Comparison of ENCODE assay signal across 20 cellular contexts in the genomic region with DNA sequence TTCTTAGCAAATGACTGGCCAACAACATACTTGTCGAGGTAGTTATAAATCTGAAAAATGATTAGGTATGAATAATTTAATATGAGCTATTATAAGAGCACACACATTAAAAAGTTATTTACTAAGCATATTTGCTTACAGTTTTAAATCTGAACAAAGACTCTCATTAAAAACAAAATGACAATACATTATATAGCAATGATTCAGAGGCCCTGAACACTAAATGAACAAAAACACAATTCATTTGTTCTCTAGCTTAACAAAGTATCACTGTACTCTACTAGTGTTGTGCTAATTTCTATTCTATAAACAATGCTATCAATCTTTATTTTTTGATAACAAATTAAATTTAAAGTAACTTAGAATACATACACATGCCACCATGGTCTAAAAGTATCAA.
"Had no signal": no experiment of that assay in that cellular context is flagged by ENCODE, and none has a peak within 500 bp of the region (broad histone marks: within the 10 kb centered on the region; RNA-seq: fewer than 3 reads in every experiment).

No MANE protein-coding gene starts in this region.

- H3K27ac ChIP-seq: coronary artery, esophagus muscularis mucosa, hepatocyte, neutrophil, right atrium auricular region, sigmoid colon, thoracic aorta had no signal

- ATAC-seq: left colon; left ventricle myocardium superior; stimulated activated naive CD8-positive, alpha-beta T cell treated with anti-CD3 and anti-CD28 coated beads, Interleukin-15, Interleukin-2, amounts not matched to agents 100 U/mL and 50 U/mL, for 24 hours had no signal

- H3K27me3 ChIP-seq: esophagus muscularis mucosa, hepatocyte, neutrophil, right atrium auricular region, sigmoid colon had no signal

- DNase-seq: effector memory CD4-positive, alpha-beta T cell; head of caudate nucleus; kidney; left colon; left ventricle myocardium superior; mesendoderm; naive B cell; posterior cingulate gyrus; sigmoid colon; small intestine; stimulated activated CD4-positive, alpha-beta T cell treated with anti-CD3 and anti-CD28 coated beads, Interleukin-12 subunit alpha, Interleukin-12 subunit beta, amount 100 ng/mL, for 4 hours; stimulated activated naive CD8-positive, alpha-beta T cell treated with anti-CD3 and anti-CD28 coated beads, Interleukin-15, Interleukin-2, amounts not matched to agents 100 U/mL and 50 U/mL, for 24 hours; trophoblast cell had no signal

- H3K9me3 ChIP-seq: esophagus muscularis mucosa, right atrium auricular region, sigmoid colon, thoracic aorta had no signal

- H3K4me3 ChIP-seq: coronary artery, esophagus muscularis mucosa, hepatocyte, lung, right atrium auricular region, sigmoid colon, thoracic aorta had no signal

- H3K4me1 ChIP-seq: right atrium auricular region had no signal
